In the genomic region with DNA sequence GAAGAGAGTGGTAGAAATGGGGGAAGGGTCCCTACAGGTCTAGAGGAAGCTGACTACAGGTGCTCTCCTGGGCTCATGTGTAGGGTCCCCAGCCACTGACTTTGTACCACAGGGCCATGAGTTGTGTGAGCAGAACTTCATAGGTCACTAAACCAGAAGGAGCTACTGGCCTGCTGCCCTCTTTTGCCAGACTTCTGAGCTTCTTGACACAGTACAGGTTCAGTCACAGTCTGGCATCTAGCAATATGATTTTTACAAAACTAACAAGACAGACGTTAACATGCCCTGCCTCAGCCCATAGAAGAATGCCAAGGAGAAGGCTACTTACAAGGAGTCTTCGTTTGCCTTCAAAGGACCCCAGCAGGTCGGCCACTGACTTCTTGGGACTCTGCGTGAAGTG, we compare ENCODE assay signal across 2 cellular contexts.
TF ChIP-seq lines count a peak whose summit lies in the region.

No MANE protein-coding gene starts in this region.

TF ChIP-seq in IMR-90, 13 proteins besides CTCF, POLR2A, EP300 and RAD21:
- TF ChIP-seq RFX5 (IDR thresholded peaks at IDR 0.05; ENCODE audit: low read depth, low read length) (no peak), CHD1 (IDR thresholded peaks at IDR 0.05; ENCODE audit: low read depth, low read length) (no peak), SMC3 (IDR thresholded peaks at IDR 0.05; ENCODE audit: low read depth, low read length) (no peak), CEBPB (IDR thresholded peaks at IDR 0.05; ENCODE audit: low read depth, low read length) (no peak), RCOR1 (IDR thresholded peaks at IDR 0.05; ENCODE audit: insufficient replicate concordance, low read length) (no peak), MXI1 (IDR thresholded peaks at IDR 0.05; ENCODE audit: borderline replicate concordance, low read depth, low read length) (no peak), FOS (IDR thresholded peaks at IDR 0.05; ENCODE audit: low read depth, low read length) (no peak), BHLHE40 (IDR thresholded peaks at IDR 0.05; ENCODE audit: low read depth, low read length) (no peak), MAFK (IDR thresholded peaks at IDR 0.05; ENCODE audit: low read depth, low read length) (no peak), NFE2L2 (IDR thresholded peaks at IDR 0.05; ENCODE audit: low read depth, low read length) (no peak), MAZ (IDR thresholded peaks at IDR 0.05; ENCODE audit: borderline replicate concordance, low read depth, low read length) (no peak)
- TF ChIP-seq, protein P1, sequence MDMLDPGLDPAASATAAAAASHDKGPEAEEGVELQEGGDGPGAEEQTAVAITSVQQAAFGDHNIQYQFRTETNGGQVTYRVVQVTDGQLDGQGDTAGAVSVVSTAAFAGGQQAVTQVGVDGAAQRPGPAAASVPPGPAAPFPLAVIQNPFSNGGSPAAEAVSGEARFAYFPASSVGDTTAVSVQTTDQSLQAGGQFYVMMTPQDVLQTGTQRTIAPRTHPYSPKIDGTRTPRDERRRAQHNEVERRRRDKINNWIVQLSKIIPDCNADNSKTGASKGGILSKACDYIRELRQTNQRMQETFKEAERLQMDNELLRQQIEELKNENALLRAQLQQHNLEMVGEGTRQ (IDR thresholded peaks at IDR 0.05; ENCODE audit: low read depth, low read length): no peak

TF ChIP-seq in HepG2, 621 proteins besides CTCF, POLR2A, EP300 and RAD21:
- TF ChIP-seq ZNF441 (CRISPR knock-in tag; IDR thresholded peaks at IDR 0.05; ENCODE audit: borderline replicate concordance): no peak
- TF ChIP-seq KDM5A (IDR thresholded peaks at IDR 0.05; ENCODE audit: borderline replicate concordance, low read length): no peak
- TF ChIP-seq, protein P2, sequence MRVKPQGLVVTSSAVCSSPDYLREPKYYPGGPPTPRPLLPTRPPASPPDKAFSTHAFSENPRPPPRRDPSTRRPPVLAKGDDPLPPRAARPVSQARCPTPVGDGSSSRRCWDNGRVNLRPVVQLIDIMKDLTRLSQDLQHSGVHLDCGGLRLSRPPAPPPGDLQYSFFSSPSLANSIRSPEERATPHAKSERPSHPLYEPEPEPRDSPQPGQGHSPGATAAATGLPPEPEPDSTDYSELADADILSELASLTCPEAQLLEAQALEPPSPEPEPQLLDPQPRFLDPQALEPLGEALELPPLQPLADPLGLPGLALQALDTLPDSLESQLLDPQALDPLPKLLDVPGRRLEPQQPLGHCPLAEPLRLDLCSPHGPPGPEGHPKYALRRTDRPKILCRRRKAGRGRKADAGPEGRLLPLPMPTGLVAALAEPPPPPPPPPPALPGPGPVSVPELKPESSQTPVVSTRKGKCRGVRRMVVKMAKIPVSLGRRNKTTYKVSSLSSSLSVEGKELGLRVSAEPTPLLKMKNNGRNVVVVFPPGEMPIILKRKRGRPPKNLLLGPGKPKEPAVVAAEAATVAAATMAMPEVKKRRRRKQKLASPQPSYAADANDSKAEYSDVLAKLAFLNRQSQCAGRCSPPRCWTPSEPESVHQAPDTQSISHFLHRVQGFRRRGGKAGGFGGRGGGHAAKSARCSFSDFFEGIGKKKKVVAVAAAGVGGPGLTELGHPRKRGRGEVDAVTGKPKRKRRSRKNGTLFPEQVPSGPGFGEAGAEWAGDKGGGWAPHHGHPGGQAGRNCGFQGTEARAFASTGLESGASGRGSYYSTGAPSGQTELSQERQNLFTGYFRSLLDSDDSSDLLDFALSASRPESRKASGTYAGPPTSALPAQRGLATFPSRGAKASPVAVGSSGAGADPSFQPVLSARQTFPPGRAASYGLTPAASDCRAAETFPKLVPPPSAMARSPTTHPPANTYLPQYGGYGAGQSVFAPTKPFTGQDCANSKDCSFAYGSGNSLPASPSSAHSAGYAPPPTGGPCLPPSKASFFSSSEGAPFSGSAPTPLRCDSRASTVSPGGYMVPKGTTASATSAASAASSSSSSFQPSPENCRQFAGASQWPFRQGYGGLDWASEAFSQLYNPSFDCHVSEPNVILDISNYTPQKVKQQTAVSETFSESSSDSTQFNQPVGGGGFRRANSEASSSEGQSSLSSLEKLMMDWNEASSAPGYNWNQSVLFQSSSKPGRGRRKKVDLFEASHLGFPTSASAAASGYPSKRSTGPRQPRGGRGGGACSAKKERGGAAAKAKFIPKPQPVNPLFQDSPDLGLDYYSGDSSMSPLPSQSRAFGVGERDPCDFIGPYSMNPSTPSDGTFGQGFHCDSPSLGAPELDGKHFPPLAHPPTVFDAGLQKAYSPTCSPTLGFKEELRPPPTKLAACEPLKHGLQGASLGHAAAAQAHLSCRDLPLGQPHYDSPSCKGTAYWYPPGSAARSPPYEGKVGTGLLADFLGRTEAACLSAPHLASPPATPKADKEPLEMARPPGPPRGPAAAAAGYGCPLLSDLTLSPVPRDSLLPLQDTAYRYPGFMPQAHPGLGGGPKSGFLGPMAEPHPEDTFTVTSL (CRISPR knock-in tag; IDR thresholded peaks at IDR 0.05; ENCODE audit: borderline replicate concordance): no peak
- no peak for TF ChIP-seq TEAD3 (CRISPR knock-in tag; optimal IDR thresholded peaks at IDR 0.05; ENCODE audit: borderline replicate concordance)
